1 cellular context compared by ENCODE assay signal in genomic region chr3:126509565-126510322, GRCh38.
TF ChIP-seq lines count a peak whose summit lies in the region.

No MANE protein-coding gene starts in this region.

TF ChIP-seq in HEK293, 187 proteins besides CTCF, POLR2A, EP300 and RAD21 (continued from another document):
- TF ChIP-seq GLIS2 (tag by site-specific recombination; IDR thresholded peaks at IDR 0.05) = no peak
